Comparison of ENCODE assay signal across 21 cellular contexts in genomic region chr2:109300582-109300981, GRCh38.
"Had no signal": no experiment of that assay in that cellular context is flagged by ENCODE, and none has a peak within 500 bp of the region (broad histone marks: within the 10 kb centered on the region; RNA-seq: fewer than 3 reads in every experiment).

No MANE protein-coding gene starts in this region.

- H3K9me3 ChIP-seq: heart right ventricle, psoas muscle, thyroid gland, upper lobe of right lung had no signal

- H3K27me3 Mint-ChIP-seq: activated CD4-positive, alpha-beta T cell treated with anti-CD3 and anti-CD28 coated beads for 36 hours; naive thymus-derived CD4-positive, alpha-beta T cell; stimulated activated naive CD8-positive, alpha-beta T cell treated with anti-CD3 and anti-CD28 coated beads, Interleukin-15, Interleukin-2, amounts not matched to agents 100 ng/mL and 50 ng/mL, for 24 hours had no signal

- H3K9me3 Mint-ChIP-seq: activated naive CD4-positive, alpha-beta T cell treated with anti-CD3 and anti-CD28 coated beads for 36 hours; effector memory CD8-positive, alpha-beta T cell; memory B cell; stimulated activated naive CD8-positive, alpha-beta T cell treated with anti-CD3 and anti-CD28 coated beads, Interleukin-15, Interleukin-2, amounts not matched to agents 100 ng/mL and 50 ng/mL, for 24 hours had no signal

- H3K9ac ChIP-seq: parathyroid adenoma had no signal

- H3K4me3 Mint-ChIP-seq: activated CD4-positive, alpha-beta T cell treated with anti-CD3 and anti-CD28 coated beads for 36 hours; activated naive CD4-positive, alpha-beta T cell treated with anti-CD3 and anti-CD28 coated beads for 36 hours; effector memory CD8-positive, alpha-beta T cell; memory B cell; naive thymus-derived CD4-positive, alpha-beta T cell; stimulated activated naive CD8-positive, alpha-beta T cell treated with anti-CD3 and anti-CD28 coated beads, Interleukin-15, Interleukin-2, amounts not matched to agents 100 ng/mL and 50 ng/mL, for 24 hours had no signal

- FAIRE-seq: endothelial cell of umbilical vein had no signal

- H3K4me1 Mint-ChIP-seq: activated CD4-positive, alpha-beta T cell treated with anti-CD3 and anti-CD28 coated beads for 36 hours had no signal

- H3K4me1 ChIP-seq: parathyroid adenoma, thyroid gland had no signal

- H3K27me3 ChIP-seq: heart right ventricle, thyroid gland, upper lobe of right lung had no signal

- H3K36me3 Mint-ChIP-seq: memory B cell; naive thymus-derived CD4-positive, alpha-beta T cell had no signal

- H3K79me2 ChIP-seq: parathyroid adenoma had no signal

- ATAC-seq: activated CD4-positive, alpha-beta T cell treated with anti-CD3 and anti-CD28 coated beads for 36 hours; effector memory CD8-positive, alpha-beta T cell; heart right ventricle; naive thymus-derived CD4-positive, alpha-beta T cell; upper lobe of right lung had no signal

- H2AFZ ChIP-seq: parathyroid adenoma had no signal

- H3K27ac ChIP-seq: parathyroid adenoma, psoas muscle, thyroid gland had no signal

- H3K27ac Mint-ChIP-seq: activated CD4-positive, alpha-beta T cell treated with anti-CD3 and anti-CD28 coated beads for 36 hours; activated naive CD4-positive, alpha-beta T cell treated with anti-CD3 and anti-CD28 coated beads for 36 hours; effector memory CD8-positive, alpha-beta T cell; memory B cell; naive thymus-derived CD4-positive, alpha-beta T cell; stimulated activated naive CD8-positive, alpha-beta T cell treated with anti-CD3 and anti-CD28 coated beads, Interleukin-15, Interleukin-2, amounts not matched to agents 100 ng/mL and 50 ng/mL, for 24 hours had no signal

- DNase-seq: activated CD4-positive, alpha-beta T cell treated with anti-CD3 and anti-CD28 coated beads for 36 hours; activated CD4-positive, CD25-positive, alpha-beta regulatory T cell; activated CD8-positive, alpha-beta memory T cell treated with anti-CD3 and anti-CD28 coated beads for 24 hours; activated effector memory CD4-positive, alpha-beta T cell treated with anti-CD3 and anti-CD28 coated beads, Interleukin-2, amount 50 U/mL, for 16 hours; activated naive CD4-positive, alpha-beta T cell treated with anti-CD3 and anti-CD28 coated beads for 36 hours; caudate nucleus; cortex of kidney; effector memory CD8-positive, alpha-beta T cell; heart right ventricle; midbrain; naive thymus-derived CD4-positive, alpha-beta T cell; nucleus accumbens; psoas muscle; stimulated activated CD4-positive, alpha-beta T cell treated with anti-CD3 and anti-CD28 coated beads, Interleukin-2, amount 100 ng/mL, for 48 hours; substantia nigra; thyroid gland had no signal

- H3K4me3 ChIP-seq: heart right ventricle, psoas muscle, thyroid gland, upper lobe of right lung had no signal

- H3K36me3 ChIP-seq: heart right ventricle, thyroid gland, upper lobe of right lung had no signal
